In genomic region chr22:35202376-35202775, GRCh38 we compare ENCODE assay signal across 21 cellular contexts.
"Had no signal": no experiment of that assay in that cellular context is flagged by ENCODE, and none has a peak within 500 bp of the region (broad histone marks: within the 10 kb centered on the region; RNA-seq: fewer than 3 reads in every experiment).

No MANE protein-coding gene starts in this region.

- H3K27ac ChIP-seq: dorsolateral prefrontal cortex, hepatocyte, parathyroid adenoma, prostate gland, skin epidermis, stomach, uterus had no signal

- H3K36me3 ChIP-seq: prostate gland, stomach, uterus had no signal

- H3K4me2 ChIP-seq: hepatocyte had no signal

- ATAC-seq: left colon, left ventricle myocardium superior, sciatic nerve had no signal

- H3K27ac Mint-ChIP-seq: naive B cell, nephron, type B pancreatic cell had no signal

- H3K79me2 ChIP-seq: hepatocyte, parathyroid adenoma had no signal

- H3K36me3 Mint-ChIP-seq: naive B cell, type B pancreatic cell had no signal

- H3K9ac ChIP-seq: parathyroid adenoma had no signal

- H3K9me3 Mint-ChIP-seq: nephron, type B pancreatic cell had no signal

- H3K4me3 ChIP-seq: dorsolateral prefrontal cortex, hepatocyte, lung, prostate gland, skin epidermis, stomach, uterus had no signal

- H3K4me1 ChIP-seq: parathyroid adenoma, prostate gland, uterus had no signal

- H3K27me3 ChIP-seq: uterus had no signal

- H2AFZ ChIP-seq: hepatocyte, parathyroid adenoma had no signal

- DNase-seq: cortex of kidney; dorsolateral prefrontal cortex; effector CD8-positive, alpha-beta T cell; foreskin melanocyte; head of caudate nucleus; left colon; left ventricle myocardium superior; mesendoderm; naive B cell; stimulated activated CD4-positive, alpha-beta T cell treated with anti-CD3 and anti-CD28 coated beads, Interleukin-2, amount 100 ng/mL, for 24 hours; stimulated activated naive CD4-positive, alpha-beta T cell; stomach; uterus had no signal

- H3K4me1 Mint-ChIP-seq: naive B cell had no signal

- H3K9me3 ChIP-seq: prostate gland, stomach, uterus had no signal

- H3K4me3 Mint-ChIP-seq: naive B cell, nephron, type B pancreatic cell had no signal
